Comparison of ENCODE assay signal across 11 cellular contexts in the genomic region with DNA sequence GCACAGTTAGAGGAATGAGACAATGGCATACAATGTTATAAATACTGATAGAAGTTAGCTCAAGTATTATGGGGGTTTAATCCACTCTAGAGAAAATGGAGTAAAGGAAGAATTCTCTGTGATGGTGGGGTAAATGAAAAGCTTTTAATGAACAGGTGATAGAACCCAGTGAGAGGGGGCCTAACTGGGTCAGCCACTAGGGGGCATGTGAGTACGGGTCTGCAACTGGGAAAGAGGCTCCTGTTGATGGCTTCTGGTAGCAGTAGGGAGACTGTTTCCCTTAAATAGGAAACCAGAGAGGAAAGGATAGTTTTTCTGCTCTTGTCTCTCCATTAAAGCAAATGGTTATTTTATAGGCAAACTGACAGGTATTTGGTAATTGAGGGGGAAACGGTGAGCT.
DNase-seq lines count a peak whose midpoint lies in the region; ATAC-seq and TF ChIP-seq lines count a peak whose summit lies in the region.
"Had no signal": no experiment of that assay in that cellular context is flagged by ENCODE, and none has a peak within 500 bp of the region (broad histone marks: within the 10 kb centered on the region; RNA-seq: fewer than 3 reads in every experiment).

No MANE protein-coding gene starts in this region.

- no peak overlapping the region for H3K4me2 ChIP-seq in GM23248 (ENCODE audit: unreplicated experiment)

- DNase-seq in GM10266 (ENCODE audit: extremely low spot score) = no peak
- DNase-seq in NCI-H774 (lab: John Stamatoyannopoulos, UW) = peak; percentile 4
- no peak for DNase-seq in epithelial cell of proximal tubule (ENCODE audit: low read depth)
- DNase-seq in GM23248 = no peak
- DNase-seq in prostate gland (ENCODE audit: low spot score) = no peak
- DNase-seq in DMS79 (lab: John Stamatoyannopoulos, UW) = no peak
- DNase-seq: activated gamma-delta T cell treated with Interleukin-2 at 50 U/mL for 16 hours; effector memory CD8-positive, alpha-beta T cell; GDM1 had no signal

- no peaks in the 10 kb centered on the region for H3K9me2 ChIP-seq in GM23248 (ENCODE audit: insufficient read depth)

- H3K4me1 ChIP-seq in GM23248 (ENCODE audit: insufficient read depth) = no peaks in the 10 kb centered on the region
- no peaks in the 10 kb centered on the region for H3K4me1 ChIP-seq in prostate gland (replicated peaks)

- TF ChIP-seq CTCF in C4-2B (conservative IDR thresholded peaks at IDR 0.05) = peak; percentile 42
- TF ChIP-seq CTCF in GM10266 (IDR thresholded peaks at IDR 0.05; ENCODE audit: control insufficient read depth, insufficient read depth, low read depth, missing control alignments) = peak; percentile 7
- peak; percentile 33 for TF ChIP-seq CTCF in epithelial cell of proximal tubule (conservative IDR thresholded peaks at IDR 0.05; ENCODE audit: low read depth, low read length)
- TF ChIP-seq CTCF in prostate gland (IDR thresholded peaks at IDR 0.05) = no peak

- H3K36me3 ChIP-seq in GM23248 (ENCODE audit: low read depth) (no peaks in the 10 kb centered on the region), prostate gland (no peaks in the 10 kb centered on the region)

- H3K9me3 ChIP-seq in GM23248 (ENCODE audit: low read depth) (no peaks in the 10 kb centered on the region), prostate gland (no peaks in the 10 kb centered on the region)

- H3K79me2 ChIP-seq in GM23248 (ENCODE audit: insufficient read depth) = no peaks in the 10 kb centered on the region

- TF ChIP-seq POLR2A in prostate gland (IDR thresholded peaks at IDR 0.05) = no peak

- H3K27ac ChIP-seq in C4-2B = no peak overlapping the region
- no peak overlapping the region for H3K27ac ChIP-seq in GM23248
- H3K27ac ChIP-seq in prostate gland = no peak overlapping the region

- H4K20me1 ChIP-seq in GM23248 (ENCODE audit: insufficient read depth) = no peaks in the 10 kb centered on the region

- H3K9ac ChIP-seq in GM23248 = no peak overlapping the region

- intact Hi-C loops in prostate gland (cut with DNase I) = no loop called here

- H3K27me3 ChIP-seq in GM23248 (replicated peaks; ENCODE audit: insufficient read depth) (no peaks in the 10 kb centered on the region), prostate gland (replicated peaks; ENCODE audit: insufficient read depth) (no peaks in the 10 kb centered on the region)

- no peak for ATAC-seq in HG02623 (IDR thresholded peaks at IDR 0.05; ENCODE audit: unreplicated experiment)
- ATAC-seq: effector memory CD8-positive, alpha-beta T cell had no signal

- no peak overlapping the region for H3K4me3 ChIP-seq in epithelial cell of proximal tubule (ENCODE audit: low read depth, low read length)
- no peak overlapping the region for H3K4me3 ChIP-seq in GM23248
- H3K4me3 ChIP-seq in prostate gland = no peak overlapping the region

- H2AFZ ChIP-seq in GM23248 = no peak overlapping the region

- WGBS in GM23248 (ENCODE audit: low coverage in 1 of 2, low lambda C conversion rate in 2 of 2, missing lambda C conversion rate in 2 of 2), 2 experiments = 0% methylated on average over 2 of the region's 2 CpGs
- WGBS in prostate gland = 50% methylated on average over 2 of the region's 2 CpGs

- in situ Hi-C loops in GM23248 (cut with MboI) = no loop called here

- no peaks in the 10 kb centered on the region for H3F3A ChIP-seq in GM23248 (ENCODE audit: insufficient read depth)

Comparison
In these comparisons a context has a peak if more than half of its experiments do, and no peak if none do; other contexts are left out.
1. CTCF ChIP-seq: peak in C4-2B (single experiment), GM10266 (single experiment) and epithelial cell of proximal tubule (single experiment); none in prostate gland (0 of 4).